ENCODE assay signal across 8 cellular contexts in genomic region chr4:183256756-183257385, GRCh38.
A peak's percentile ranks its signal among the peaks of the same experiment; 100 is the strongest.
DNase-seq lines count a peak whose midpoint lies in the region; ATAC-seq and TF ChIP-seq lines count a peak whose summit lies in the region.

No MANE protein-coding gene starts in this region.

- intact Hi-C loops in colonic mucosa (cut with DNase I), result no loop called here

- H3K36me3 ChIP-seq in colonic mucosa (no peaks in the 10 kb centered on the region), mesendoderm (ENCODE audit: control insufficient read depth, insufficient read depth, low read length) (peaks cover 6% of the 10 kb centered on the region), stomach smooth muscle (ENCODE audit: control insufficient read depth in 2 of 2, insufficient read depth in 2 of 2, low read length in 2 of 2) (peaks cover 13 to 15% of the 10 kb centered on the region in 2 donors)

- H3K4me1 ChIP-seq in colonic mucosa (no peaks in the 10 kb centered on the region), mesendoderm (ENCODE audit: control insufficient read depth, low read depth, low read length) (no peaks in the 10 kb centered on the region), stomach smooth muscle (ENCODE audit: control insufficient read depth, insufficient read depth, low read length) (peaks cover 7% of the 10 kb centered on the region)

- H3K9me3 ChIP-seq in colonic mucosa (no peaks in the 10 kb centered on the region), stomach smooth muscle (ENCODE audit: control insufficient read depth in 2 of 2, low read length in 2 of 2) (no peaks in the 10 kb centered on the region)

- ATAC-seq in GM21423 (IDR thresholded peaks at IDR 0.05; ENCODE audit: unreplicated experiment), result peak; percentile 74
- ATAC-seq in stimulated activated memory B cell treated with anti-CD40 and anti-IgM and Interleukin-4, amounts not matched to agents 10 μg/mL and 1 μg/mL and 100 μg/mL, for 72 hours, result no peak

- H3K79me1 ChIP-seq in mesendoderm (ENCODE audit: low read length), result peaks cover 3% of the 10 kb centered on the region

- H3K9me3 Mint-ChIP-seq in stimulated activated memory B cell treated with anti-CD40 and anti-IgM and Interleukin-4, amounts not matched to agents 10 μg/mL and 1 μg/mL and 100 μg/mL, for 72 hours, result no peaks in the 10 kb centered on the region

- no peak overlapping the region for H3K27ac Mint-ChIP-seq in stimulated activated memory B cell treated with anti-CD40 and anti-IgM and Interleukin-4, amounts not matched to agents 10 μg/mL and 1 μg/mL and 100 μg/mL, for 72 hours

- no peak overlapping the region for H4K8ac ChIP-seq in mesendoderm (ENCODE audit: low read depth, low read length)

- no peak overlapping the region for H3K4me2 ChIP-seq in mesendoderm (ENCODE audit: low read length)

- H2BK5ac ChIP-seq in mesendoderm (ENCODE audit: low read length), result no peak overlapping the region

- DNase-seq in EH (ENCODE audit: low read depth) (peak; percentile 63), LHCN-M2 (ENCODE audit: low read depth) (peak; percentile 44), colonic mucosa (no peak), mesendoderm (peak; percentile 72)

- peak; percentile 84 for TF ChIP-seq CTCF in VCaP (conservative IDR thresholded peaks at IDR 0.05)
- TF ChIP-seq CTCF in colonic mucosa (IDR thresholded peaks at IDR 0.05), result peak; percentile 62

- H3K4me3 ChIP-seq in colonic mucosa (no peak overlapping the region), mesendoderm (ENCODE audit: low read length) (no peak overlapping the region), stomach smooth muscle (ENCODE audit: low read length in 2 of 2) (no peak overlapping the region)

- no peaks in the 10 kb centered on the region for H3K79me2 ChIP-seq in mesendoderm (ENCODE audit: control insufficient read depth, insufficient read depth, low read length)

- H3K4ac ChIP-seq in mesendoderm (ENCODE audit: low read depth, low read length), result no peak overlapping the region

- H3K27me3 Mint-ChIP-seq in stimulated activated memory B cell treated with anti-CD40 and anti-IgM and Interleukin-4, amounts not matched to agents 10 μg/mL and 1 μg/mL and 100 μg/mL, for 72 hours, result no peaks in the 10 kb centered on the region

- no peak overlapping the region for H4K5ac ChIP-seq in mesendoderm (ENCODE audit: low read length)

- no peak overlapping the region for H2BK120ac ChIP-seq in mesendoderm (ENCODE audit: low read depth, low read length)

- no peak overlapping the region for H3K56ac ChIP-seq in mesendoderm (ENCODE audit: low read length)

- H2AK5ac ChIP-seq in mesendoderm (ENCODE audit: low read length), result no peak overlapping the region

- H2BK15ac ChIP-seq in mesendoderm (replicated peaks; ENCODE audit: low read depth), result no peak overlapping the region

- H3K23ac ChIP-seq in mesendoderm (ENCODE audit: low read length), result no peak overlapping the region

- no peak overlapping the region for H3K18ac ChIP-seq in mesendoderm (ENCODE audit: low read length)

- H3K9ac ChIP-seq in colonic mucosa (ENCODE audit: low read depth in 2 of 2, low read length in 2 of 2), result no peak overlapping the region
- H3K9ac ChIP-seq in mesendoderm (ENCODE audit: low read length), result no peak overlapping the region
- H3K9ac ChIP-seq in stomach smooth muscle (ENCODE audit: low read length in 2 of 2), result peak overlapping the region in 1 of 2 donors; percentile 22

- H3K36me3 Mint-ChIP-seq in stimulated activated memory B cell treated with anti-CD40 and anti-IgM and Interleukin-4, amounts not matched to agents 10 μg/mL and 1 μg/mL and 100 μg/mL, for 72 hours, result no peaks in the 10 kb centered on the region

- no peak overlapping the region for H3K27ac ChIP-seq in VCaP
- no peak overlapping the region for H3K27ac ChIP-seq in colonic mucosa
- no peak overlapping the region for H3K27ac ChIP-seq in mesendoderm (ENCODE audit: low read depth, low read length)
- peak overlapping the region; percentile 6 for H3K27ac ChIP-seq in stomach smooth muscle (ENCODE audit: low read length)

- no CpG with 5 or more reads among the region's 9 CpGs for WGBS in mesendoderm (ENCODE audit: extremely low coverage, insufficient coverage, low lambda C conversion rate)

- H3K4me3 Mint-ChIP-seq in stimulated activated memory B cell treated with anti-CD40 and anti-IgM and Interleukin-4, amounts not matched to agents 10 μg/mL and 1 μg/mL and 100 μg/mL, for 72 hours, result no peak overlapping the region

- H3K4me1 Mint-ChIP-seq in stimulated activated memory B cell treated with anti-CD40 and anti-IgM and Interleukin-4, amounts not matched to agents 10 μg/mL and 1 μg/mL and 100 μg/mL, for 72 hours, result no peaks in the 10 kb centered on the region

- H3K27me3 ChIP-seq in colonic mucosa (no peaks in the 10 kb centered on the region), mesendoderm (ENCODE audit: insufficient read depth, low read length, poor library complexity) (no peaks in the 10 kb centered on the region), stomach smooth muscle (ENCODE audit: control insufficient read depth in 1 of 2, insufficient read depth in 2 of 2, low read length in 2 of 2) (no peaks in the 10 kb centered on the region)
